ENCODE assay signal across 21 cellular contexts in genomic region chr3:169400205-169400604, GRCh38.
A peak's percentile ranks its signal among the peaks of the same experiment; 100 is the strongest.
DNase-seq lines count a peak whose midpoint lies in the region; ATAC-seq and TF ChIP-seq lines count a peak whose summit lies in the region.
"Had no signal": no experiment of that assay in that cellular context is flagged by ENCODE, and none has a peak within 500 bp of the region (broad histone marks: within the 10 kb centered on the region; RNA-seq: fewer than 3 reads in every experiment).

No MANE protein-coding gene starts in this region.

- intact Hi-C loops in breast epithelium (cut with DNase I; ENCODE audit: low total_unique reads), result no loop called here
- intact Hi-C loops in PC-3 (cut with micrococcal nuclease), result no loop called here

- TF ChIP-seq CTCF in breast epithelium (IDR thresholded peaks at IDR 0.05) (no peak), Loucy (conservative IDR thresholded peaks at IDR 0.05; ENCODE audit: low read length) (no peak), PC-3 (conservative IDR thresholded peaks at IDR 0.05; ENCODE audit: low read depth, low read length) (no peak)

- H4K20me1 ChIP-seq in Loucy (ENCODE audit: insufficient read depth, low read length, poor library complexity, severe bottlenecking), result no peaks in the 10 kb centered on the region
- H4K20me1 ChIP-seq in PC-3 (ENCODE audit: low read length), result no peaks in the 10 kb centered on the region
- H4K20me1 ChIP-seq: BLaER1 treated with 17β-estradiol and CSF1 and Interleukin-3, amounts not matched to agents 10 nM and 100 nM had no signal

- peak; percentile 81 for ATAC-seq in PC-3
- ATAC-seq in GM18517 (IDR thresholded peaks at IDR 0.05; ENCODE audit: unreplicated experiment), result no peak
- ATAC-seq: A549 had no signal

- H3K4me1 ChIP-seq in breast epithelium (no peaks in the 10 kb centered on the region), Loucy (ENCODE audit: insufficient read depth, low read length, poor library complexity, severe bottlenecking) (peaks cover 24% of the 10 kb centered on the region), PC-3 (ENCODE audit: insufficient read depth, low read length) (no peaks in the 10 kb centered on the region)
- H3K4me1 ChIP-seq: A549; BE2C; BLaER1 treated with 17β-estradiol and CSF1 and Interleukin-3, amounts not matched to agents 10 nM and 100 nM; HAP-1 had no signal

- H3K9me2 ChIP-seq in Loucy (replicated peaks; ENCODE audit: low read depth, low read length) (no peaks in the 10 kb centered on the region), PC-3 (replicated peaks; ENCODE audit: low read length) (no peaks in the 10 kb centered on the region)

- H3K9me3 ChIP-seq in breast epithelium, result no peaks in the 10 kb centered on the region
- no peaks in the 10 kb centered on the region for H3K9me3 ChIP-seq in Loucy (ENCODE audit: insufficient read depth, low read depth, low read length)
- no peaks in the 10 kb centered on the region for H3K9me3 ChIP-seq in PC-3 (ENCODE audit: low read length)
- H3K9me3 ChIP-seq: A549; BE2C; BLaER1 treated with 17β-estradiol and CSF1 and Interleukin-3, amounts not matched to agents 10 nM and 100 nM; HAP-1 had no signal

- DNase-seq in T47D (ENCODE audit: low read depth in 1 of 2, low spot score in 1 of 2) (peak; percentile 25 to 76), breast epithelium (ENCODE audit: low spot score in 2 of 2) (no peak), PC-3 (peak; percentile 28), erythroblast (lab: John Stamatoyannopoulos, UW) (no peak), DMS79 (lab: John Stamatoyannopoulos, UW) (no peak)
- DNase-seq: 8988T; ACHN; AML-193; CD4-positive, alpha-beta T cell; CD8-positive, alpha-beta memory T cell; DMS 273 treated with DMSO at 0.1 percent for 48 hours; DMS79 treated with DMSO at 0.1 percent for 48 hours; GF-D8; GOT3; HFFc6 had no signal

- no peaks in the 10 kb centered on the region for H3K79me2 ChIP-seq in Loucy (ENCODE audit: insufficient read depth, low read length)
- H3K79me2 ChIP-seq in PC-3 (ENCODE audit: low read length), result no peaks in the 10 kb centered on the region

- no peak overlapping the region for H2AFZ ChIP-seq in Loucy (ENCODE audit: low read length)
- no peak overlapping the region for H2AFZ ChIP-seq in PC-3 (ENCODE audit: low read length)

- H3K4me2 ChIP-seq in Loucy (ENCODE audit: low read depth, low read length, poor library complexity, severe bottlenecking) (peak overlapping the region; percentile 58), PC-3 (ENCODE audit: low read length) (no peak overlapping the region)
- H3K4me2 ChIP-seq: A549; BLaER1 treated with 17β-estradiol and CSF1 and Interleukin-3, amounts not matched to agents 10 nM and 100 nM had no signal

- BruUV-seq in PC-3 (replicated peaks; lab: Mats Ljungman, UMichigan), result no TSS peak

- no peak overlapping the region for H3K27ac ChIP-seq in breast epithelium
- H3K27ac ChIP-seq in PC-3 (ENCODE audit: low read length), result no peak overlapping the region
- H3K27ac ChIP-seq: A549; BLaER1 treated with 17β-estradiol and CSF1 and Interleukin-3, amounts not matched to agents 10 nM and 100 nM had no signal

- H3K36me3 ChIP-seq in breast epithelium (no peaks in the 10 kb centered on the region), Loucy (ENCODE audit: insufficient read depth, low read length) (no peaks in the 10 kb centered on the region), PC-3 (ENCODE audit: low read depth, low read length) (no peaks in the 10 kb centered on the region)
- H3K36me3 ChIP-seq: BE2C; BLaER1 treated with 17β-estradiol and CSF1 and Interleukin-3, amounts not matched to agents 10 nM and 100 nM; HAP-1 had no signal

- in situ Hi-C loops in T47D (cut with HindIII; ENCODE audit: low pct_unique_long_range_greater_than_20kb, low sequenced_read_pairs), result no loop called here

- CTCF ChIA-PET in PC-3 (lab: Charles Lee), result no interaction called here

- POLR2A ChIA-PET in PC-3 (lab: Charles Lee; ENCODE audit: unreplicated experiment), result no interaction called here

- TF ChIP-seq POLR2A in breast epithelium (IDR thresholded peaks at IDR 0.05) (no peak), erythroblast (IDR thresholded peaks at IDR 0.05; ENCODE audit: low read length) (no peak)

- H3K9ac ChIP-seq in Loucy (ENCODE audit: low read depth, low read length, poor library complexity, severe bottlenecking), result no peak overlapping the region
- no peak overlapping the region for H3K9ac ChIP-seq in PC-3 (ENCODE audit: low read length)
- H3K9ac ChIP-seq: BLaER1 treated with 17β-estradiol and CSF1 and Interleukin-3, amounts not matched to agents 10 nM and 100 nM had no signal

- H3K27me3 ChIP-seq in breast epithelium (no peaks in the 10 kb centered on the region), Loucy (ENCODE audit: insufficient read depth, low read length, poor library complexity, severe bottlenecking) (no peaks in the 10 kb centered on the region), PC-3 (ENCODE audit: low read length) (no peaks in the 10 kb centered on the region)
- H3K27me3 ChIP-seq: BE2C; BLaER1 treated with 17β-estradiol and CSF1 and Interleukin-3, amounts not matched to agents 10 nM and 100 nM had no signal

- no peak overlapping the region for H3K4me3 ChIP-seq in breast epithelium
- H3K4me3 ChIP-seq in Loucy (ENCODE audit: low read length, poor library complexity, severe bottlenecking), result no peak overlapping the region
- no peak overlapping the region for H3K4me3 ChIP-seq in PC-3 (ENCODE audit: low read length)
- H3K4me3 ChIP-seq: A549; BLaER1 treated with 17β-estradiol and CSF1 and Interleukin-3, amounts not matched to agents 10 nM and 100 nM; HAP-1 had no signal

- H3F3A ChIP-seq in Loucy (ENCODE audit: low read depth), result no peaks in the 10 kb centered on the region
- H3F3A ChIP-seq in PC-3 (ENCODE audit: low read length, unreplicated experiment), result no peaks in the 10 kb centered on the region

Comparison
In these comparisons a context has a peak if more than half of its experiments do, and no peak if none do; other contexts are left out.
1. DNase-seq: peak in T47D (2 of 2) and PC-3 (single experiment); none in breast epithelium (0 of 2), erythroblast (0 of 2) and DMS79 (single experiment).